ENCODE assay signal across 8 cellular contexts in genomic region chrX:38220024-38220935, GRCh38. TPM values are rescaled to one million over a fixed set of nuclear protein-coding genes. Genes with fewer than 3 reads are reported as not detected.
A peak's percentile ranks its signal among the peaks of the same experiment; 100 is the strongest.
DNase-seq lines count a peak whose midpoint lies in the region; ATAC-seq lines count a peak whose summit lies in the region.

Gene SRPX, minus strand, starts transcription at chrX:38220871. Its CDS starts 79 bp downstream, at chrX:38220792.

- 1 to 31% methylated on average over 48 to 66 of the region's 66 CpGs for WGBS in esophagus, 2 donors

- H3K4me3 ChIP-seq in esophagus (ENCODE audit: low read depth in 1 of 2, low read length in 2 of 2) (peak within 1 kb of the TSS; percentile 31 to 57), muscle layer of duodenum (ENCODE audit: low read depth in 1 of 2, low read length in 2 of 2) (peak within 1 kb of the TSS; percentile 62 to 68)

- H3K4me1 ChIP-seq in esophagus (ENCODE audit: control insufficient read depth in 2 of 2, insufficient read depth in 2 of 2, low read length in 1 of 2) (peaks cover 0 to 5% of the 10 kb centered on the region in 2 donors), muscle layer of duodenum (ENCODE audit: control insufficient read depth in 1 of 2, insufficient read depth in 2 of 2, low read length in 2 of 2) (peaks cover 0 to 4% of the 10 kb centered on the region in 2 donors)

- H3K36me3 ChIP-seq in esophagus (ENCODE audit: control insufficient read depth in 2 of 2, insufficient read depth in 2 of 2, low read length in 1 of 2), result no peaks in the 10 kb centered on the region
- no peaks in the 10 kb centered on the region for H3K36me3 ChIP-seq in muscle layer of duodenum (ENCODE audit: control insufficient read depth in 1 of 2, insufficient read depth in 2 of 2, low read length in 2 of 2)

- H3K9me3 ChIP-seq in esophagus (ENCODE audit: control insufficient read depth in 2 of 2, insufficient read depth in 1 of 2, low read depth in 1 of 2, low read length in 1 of 2), result no peaks in the 10 kb centered on the region
- no peaks in the 10 kb centered on the region for H3K9me3 ChIP-seq in muscle layer of duodenum (ENCODE audit: control insufficient read depth in 1 of 2, low read length in 2 of 2)

- no peak for ATAC-seq in HG02938 (IDR thresholded peaks at IDR 0.05; ENCODE audit: unreplicated experiment)

- H3K27ac ChIP-seq in esophagus (ENCODE audit: low read depth in 2 of 2, low read length in 1 of 2), result no peak within 1 kb of the TSS
- H3K27ac ChIP-seq in muscle layer of duodenum (ENCODE audit: low read length), result no peak within 1 kb of the TSS

- DNase-seq in NCI-H2081 (lab: John Stamatoyannopoulos, UW) (peak; percentile 1 to 7), NCI-H2081 treated with DMSO at 0.1 percent for 48 hours (lab: John Stamatoyannopoulos, UW) (no peak), HT-29 (ENCODE audit: low spot score) (peak; percentile 6), SW480 (ENCODE audit: low spot score) (peak; percentile 40), SHP77 (lab: John Stamatoyannopoulos, UW) (no peak)

- H3K27me3 ChIP-seq in esophagus (ENCODE audit: control insufficient read depth in 1 of 2, insufficient read depth in 2 of 2, low read length in 2 of 2) (peaks cover 0 to 13% of the 10 kb centered on the region in 2 donors), muscle layer of duodenum (ENCODE audit: low read depth, low read length) (no peaks in the 10 kb centered on the region)

RNA-seq across cellular contexts. Expression of gene SRPX, which starts in this region (rescaled TPM):
- total RNA-seq in HT-29 (2014; rRNA removed; shearing (Covaris generic)), result not detected in 2 replicates
- 10 to 100 TPM in 1 of 2 donors, 1 to 10 TPM in 1; 4.1 to 10.4 TPM for polyA plus RNA-seq in esophagus

Comparison
In these comparisons a context has a peak if more than half of its experiments do, and no peak if none do; other contexts are left out.
1. DNase-seq: peak in NCI-H2081 (2 of 2) and SW480 (single experiment); none in NCI-H2081 treated with DMSO at 0.1 percent for 48 hours (single experiment) and SHP77 (0 of 2).
2. Peak in DNase-seq in HT-29; RNA of the gene not detected or under 1 TPM.